Comparison of ENCODE assay signal across 15 cellular contexts in the genomic region with DNA sequence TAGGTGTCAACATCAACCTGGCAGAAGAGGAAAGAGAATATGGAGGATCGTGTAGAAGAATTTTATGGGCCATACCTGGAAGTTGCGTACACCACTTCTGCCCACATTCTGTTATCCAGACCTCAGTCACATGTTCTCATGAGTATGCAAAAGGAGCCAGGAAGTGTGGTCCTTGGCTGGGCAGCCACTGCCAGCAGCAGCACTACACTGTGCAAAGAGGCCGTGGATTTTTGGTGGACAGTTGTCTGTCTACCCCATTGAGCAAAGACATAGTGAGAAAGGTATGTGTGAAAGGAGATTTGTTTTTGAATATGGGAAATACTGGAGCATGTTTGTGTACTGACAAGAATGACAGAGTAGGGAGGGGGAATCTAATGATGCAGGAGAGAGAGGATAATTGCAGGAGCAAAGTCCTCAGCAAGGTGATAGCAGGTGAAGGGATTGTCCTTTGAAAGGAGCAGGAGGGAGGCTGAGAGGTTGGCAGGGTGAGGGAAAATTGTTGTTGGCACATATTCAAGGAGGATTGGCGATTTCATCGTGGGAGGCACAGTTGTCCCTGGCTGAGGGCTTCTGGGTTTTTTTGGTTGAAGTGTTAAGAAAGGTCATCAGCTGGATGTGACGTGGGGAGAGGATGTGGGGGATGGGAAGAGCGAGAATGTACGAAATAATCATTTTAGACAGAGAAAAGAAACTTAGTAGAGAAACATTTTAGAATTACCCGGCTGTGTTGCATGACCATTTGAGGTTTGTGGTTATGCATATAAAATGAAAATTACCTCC.
A peak's percentile ranks its signal among the peaks of the same experiment; 100 is the strongest.
DNase-seq lines count a peak whose midpoint lies in the region; ATAC-seq, FAIRE-seq and TF ChIP-seq lines count a peak whose summit lies in the region.
"Had no signal": no experiment of that assay in that cellular context is flagged by ENCODE, and none has a peak within 500 bp of the region (broad histone marks: within the 10 kb centered on the region; RNA-seq: fewer than 3 reads in every experiment).

No MANE protein-coding gene starts in this region.

- peak; percentile 19 for DNase-seq in DMS53 (lab: John Stamatoyannopoulos, UW)
- DNase-seq in DMS53 treated with DMSO at 0.1 percent for 48 hours (lab: John Stamatoyannopoulos, UW; ENCODE audit: unreplicated experiment): no peak
- peak; percentile 42 for DNase-seq in NB4 (ENCODE audit: low read depth)
- DNase-seq in astrocyte of the hippocampus (ENCODE audit: low read depth, low spot score): peak; percentile 46
- peak; percentile 95 for DNase-seq in small intestine
- no peak for DNase-seq in ovary
- no peak for DNase-seq in HuH-7.5 (ENCODE audit: low spot score)
- DNase-seq: activated CD8-positive, alpha-beta memory T cell treated with anti-CD3 and anti-CD28 coated beads, Interleukin-2, amount 50 U/mL, for 48 hours; effector memory CD4-positive, alpha-beta T cell; hippocampal formation; mesendoderm; stimulated activated CD4-positive, alpha-beta T cell treated with anti-CD3 and anti-CD28 coated beads, Interleukin-4, amount 100 ng/mL, for 4 hours; stomach had no signal

- H3K27me3 ChIP-seq in small intestine (ENCODE audit: control insufficient read depth in 2 of 2, insufficient read depth in 2 of 2, low read length in 2 of 2) (no peaks in the 10 kb centered on the region), ovary (no peaks in the 10 kb centered on the region)
- H3K27me3 ChIP-seq: stomach had no signal

- no peaks in the 10 kb centered on the region for H3K36me3 ChIP-seq in small intestine (ENCODE audit: control insufficient read depth in 2 of 2, insufficient read depth in 2 of 2, low read length in 2 of 2)
- no peaks in the 10 kb centered on the region for H3K36me3 ChIP-seq in ovary
- H3K36me3 ChIP-seq: stomach had no signal

- H3K4me3 ChIP-seq in NB4 (ENCODE audit: low read depth, low read length) (no peak overlapping the region), small intestine (ENCODE audit: low read depth in 1 of 2, low read length in 2 of 2) (no peak overlapping the region), ovary (no peak overlapping the region)
- H3K4me3 ChIP-seq: stomach had no signal

- TF ChIP-seq POLR2A in NB4 (IDR thresholded peaks at IDR 0.05; ENCODE audit: extremely low read depth, insufficient read length) (no peak), ovary (IDR thresholded peaks at IDR 0.05) (no peak)

- H3K27ac ChIP-seq in small intestine (ENCODE audit: low read depth in 1 of 2, low read length in 1 of 2): peak overlapping the region; percentile 75 to 88
- no peak overlapping the region for H3K27ac ChIP-seq in ovary
- H3K27ac ChIP-seq: 22Rv1, stomach had no signal

- TF ChIP-seq CTCF in NB4 (IDR thresholded peaks at IDR 0.05; ENCODE audit: low read depth, low read length) (no peak), ovary (IDR thresholded peaks at IDR 0.05) (no peak)

- no peak for ATAC-seq in HG03139 (IDR thresholded peaks at IDR 0.05; ENCODE audit: unreplicated experiment)

- no peaks in the 10 kb centered on the region for H3K9me3 ChIP-seq in small intestine (ENCODE audit: control insufficient read depth, low read depth)
- H3K9me3 ChIP-seq in ovary: no peaks in the 10 kb centered on the region
- H3K9me3 ChIP-seq: stomach had no signal

- WGBS in small intestine, 3 donors: 11 to 37% (median 13%) methylated on average over 9 of the region's 9 CpGs
- WGBS in ovary, 3 donors: 35 to 45% (median 42%) methylated on average over 9 of the region's 9 CpGs

- FAIRE-seq in small intestine (lab: Jason Lieb, UNC): no peak

- no peak for TF ChIP-seq EP300 in ovary (IDR thresholded peaks at IDR 0.05)

- intact Hi-C loops in ovary (cut with DNase I): no loop called here

- H3K4me1 ChIP-seq in small intestine (ENCODE audit: control insufficient read depth in 2 of 2, insufficient read depth in 1 of 2, low read depth in 1 of 2, low read length in 1 of 2): peaks cover 2 to 8% of the 10 kb centered on the region in 2 donors
- H3K4me1 ChIP-seq in ovary (ENCODE audit: insufficient read depth): no peaks in the 10 kb centered on the region
- H3K4me1 ChIP-seq: stomach had no signal

Comparison
In these comparisons a context has a peak if more than half of its experiments do, and no peak if none do; other contexts are left out.
1. DNase-seq: peak in DMS53 (single experiment), NB4 (single experiment), astrocyte of the hippocampus (single experiment) and small intestine (single experiment); none in DMS53 treated with DMSO at 0.1 percent for 48 hours (single experiment), ovary (0 of 5) and HuH-7.5 (single experiment).
2. H3K27ac ChIP-seq: peak in small intestine (2 of 2); none in ovary (0 of 2).